In the genomic region with DNA sequence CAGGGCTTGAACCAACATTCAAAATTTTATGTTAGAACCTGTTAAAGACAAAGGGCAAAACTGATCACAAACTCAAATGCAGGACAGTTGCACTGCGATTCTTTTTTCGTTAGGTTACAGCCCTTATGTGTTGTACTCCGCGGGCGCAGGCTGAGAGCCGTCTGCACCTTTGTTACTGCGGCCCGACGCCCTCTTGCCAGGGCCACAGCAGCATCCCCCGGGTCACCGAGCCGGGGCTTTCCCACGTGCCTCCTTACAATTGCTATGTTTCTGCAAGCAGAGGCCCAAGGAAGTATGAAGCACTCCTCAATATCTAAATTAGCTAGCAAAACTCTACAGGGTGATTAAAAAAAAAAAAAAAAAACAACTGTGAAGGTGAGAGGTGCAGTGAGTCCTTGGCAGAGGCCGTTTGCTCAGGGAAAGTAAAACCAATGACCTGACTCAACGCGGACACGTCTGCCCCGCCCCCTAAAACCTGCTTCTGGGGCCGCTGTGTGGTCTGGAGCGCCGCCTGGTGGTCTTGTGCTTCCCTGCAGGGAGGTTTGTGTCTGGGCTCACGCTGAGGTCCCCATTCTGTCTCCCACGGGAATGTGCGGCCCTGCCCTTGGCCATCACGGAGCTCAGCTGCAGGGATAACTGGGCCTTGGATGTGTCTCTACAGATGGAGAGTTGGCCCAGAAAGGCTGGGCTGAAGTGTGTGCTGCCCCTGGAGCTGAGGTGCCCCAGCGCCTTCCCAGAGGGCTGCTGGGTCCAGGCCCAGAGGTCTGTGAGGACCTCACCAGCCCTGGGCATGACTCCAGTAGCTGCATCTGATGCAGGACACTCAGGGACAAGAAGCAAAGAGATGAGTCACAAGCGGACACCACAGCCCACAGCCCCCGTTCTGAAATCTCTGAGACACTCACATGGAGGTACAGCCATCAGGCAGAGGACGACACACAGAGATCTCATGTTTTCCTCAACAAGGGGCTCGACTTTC, we compare ENCODE assay signal across 8 cellular contexts.
DNase-seq lines count a peak whose midpoint lies in the region; ATAC-seq and TF ChIP-seq lines count a peak whose summit lies in the region.

No MANE protein-coding gene starts in this region.

- peaks cover 47% of the 10 kb centered on the region for H3K27me3 Mint-ChIP-seq in activated naive CD4-positive, alpha-beta T cell treated with anti-CD3 and anti-CD28 coated beads, Interleukin-2, amount 10 ng/mL, durations not matched to agents 7 days and 5 days

- peaks cover 6% of the 10 kb centered on the region for H3K4me1 ChIP-seq in testis

- no peak overlapping the region for H3K4me3 ChIP-seq in testis

- WGBS in testis, 2 donors = 36 to 45% methylated on average over 20 to 30 of the region's 30 CpGs

- no peak overlapping the region for H3K27ac ChIP-seq in testis

- no peak for TF ChIP-seq POLR2A in testis (IDR thresholded peaks at IDR 0.05)

- intact Hi-C loops in testis (cut with DNase I; ENCODE audit: low total_unique reads) = loop anchor here (10.0 kb wide), 1 partner anchor 390 kb away; no protein-coding TSS in a partner anchor

- peak; percentile 94 for TF ChIP-seq CTCF in LNCAP (IDR thresholded peaks at IDR 0.05)
- peak; percentile 74 to 85 (median 79) for TF ChIP-seq CTCF in testis (IDR thresholded peaks at IDR 0.05)

- CTCF ChIA-PET in activated naive CD4-positive, alpha-beta T cell treated with anti-CD3 and anti-CD28 coated beads, Interleukin-2, amount 10 ng/mL, durations not matched to agents 7 days and 5 days (lab: Charles Lee) = interaction anchor here (0.9 to 2.6 kb wide), 10 partner anchors 9 to 87 kb away, joined by 3 to 12 read pairs (median 4); no protein-coding TSS in a partner anchor

- H3K27ac Mint-ChIP-seq in activated naive CD4-positive, alpha-beta T cell treated with anti-CD3 and anti-CD28 coated beads, Interleukin-2, amount 10 ng/mL, durations not matched to agents 7 days and 5 days = no peak overlapping the region

- no peak for ATAC-seq in HG02571 (IDR thresholded peaks at IDR 0.05; ENCODE audit: unreplicated experiment)

- no peaks in the 10 kb centered on the region for H3K9me3 Mint-ChIP-seq in activated naive CD4-positive, alpha-beta T cell treated with anti-CD3 and anti-CD28 coated beads, Interleukin-2, amount 10 ng/mL, durations not matched to agents 7 days and 5 days

- no peaks in the 10 kb centered on the region for H3K27me3 ChIP-seq in testis

- DNase-seq in DMS79 treated with DMSO at 0.1 percent for 48 hours (lab: John Stamatoyannopoulos, UW) (peak; percentile 81), SW480 (ENCODE audit: low spot score) (peak; percentile 79), mesenteric fat pad (ENCODE audit: low spot score) (peak; percentile 91), testis (peak; percentile 86), NCI-H510A (lab: John Stamatoyannopoulos, UW) (no peak)
- peak; percentile 87 for DNase-seq in activated naive CD4-positive, alpha-beta T cell treated with anti-CD3 and anti-CD28 coated beads, Interleukin-2, amount 10 ng/mL, durations not matched to agents 7 days and 5 days

- H3K4me3 Mint-ChIP-seq in activated naive CD4-positive, alpha-beta T cell treated with anti-CD3 and anti-CD28 coated beads, Interleukin-2, amount 10 ng/mL, durations not matched to agents 7 days and 5 days = no peak overlapping the region

- peaks cover 25% of the 10 kb centered on the region for H3K4me1 Mint-ChIP-seq in activated naive CD4-positive, alpha-beta T cell treated with anti-CD3 and anti-CD28 coated beads, Interleukin-2, amount 10 ng/mL, durations not matched to agents 7 days and 5 days

- no peaks in the 10 kb centered on the region for H3K9me3 ChIP-seq in testis

- no peaks in the 10 kb centered on the region for H3K36me3 ChIP-seq in testis (ENCODE audit: low read depth, missing control alignments)

- peaks cover 1% of the 10 kb centered on the region for H3K36me3 Mint-ChIP-seq in activated naive CD4-positive, alpha-beta T cell treated with anti-CD3 and anti-CD28 coated beads, Interleukin-2, amount 10 ng/mL, durations not matched to agents 7 days and 5 days
